8 cellular contexts compared by ENCODE assay signal in the genomic region with DNA sequence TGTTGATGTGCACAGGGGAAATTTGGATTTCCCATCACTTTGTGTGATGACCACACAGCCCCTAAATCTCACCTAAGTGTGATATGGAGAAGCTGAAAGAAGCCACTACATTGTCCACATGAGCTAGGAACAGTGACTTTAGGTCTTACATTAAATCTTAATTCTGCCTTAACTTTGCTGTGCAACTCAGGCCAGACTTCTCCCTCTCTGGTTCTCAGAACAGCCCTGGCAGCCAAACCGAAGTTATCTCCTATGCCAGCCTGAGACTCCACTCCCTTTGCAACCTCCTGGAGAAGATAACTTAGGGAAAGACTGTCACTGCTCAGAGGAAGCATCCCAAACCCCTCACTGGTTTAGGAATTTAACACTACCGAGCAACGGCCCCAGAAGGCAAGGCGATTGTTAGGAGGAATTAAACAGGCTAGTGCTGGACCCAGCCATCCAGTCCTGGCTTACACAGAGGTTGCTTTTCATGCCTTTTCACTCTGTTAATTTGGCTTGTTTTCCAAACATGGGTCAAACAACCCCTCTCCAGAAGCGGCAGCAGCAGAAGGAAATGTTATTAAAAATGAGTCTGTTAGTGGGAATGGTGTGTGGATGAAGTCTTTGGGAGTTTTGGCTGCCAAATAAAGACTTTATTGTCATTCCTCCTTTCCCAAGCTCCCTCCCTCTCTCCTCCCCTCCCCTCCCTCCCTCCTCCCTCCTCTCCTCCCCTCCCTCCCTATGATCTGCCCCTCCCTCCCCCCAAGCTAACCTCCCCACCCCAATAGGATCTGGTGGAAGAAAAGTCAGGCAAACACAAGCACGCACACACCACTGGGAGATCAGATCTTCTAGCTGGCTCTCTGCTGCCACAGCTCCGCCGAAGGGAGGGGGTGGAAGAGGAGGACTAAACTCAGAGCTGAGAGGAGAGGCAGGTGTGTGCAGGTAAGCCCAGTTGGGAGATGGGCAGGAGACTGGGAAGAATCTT. TPM values are rescaled to one million over a fixed set of nuclear protein-coding genes. Genes with fewer than 3 reads are reported as not detected.
A peak's percentile ranks its signal among the peaks of the same experiment; 100 is the strongest.
DNase-seq lines count a peak whose midpoint lies in the region; ATAC-seq and TF ChIP-seq lines count a peak whose summit lies in the region.

TSS of gene PRELP (plus strand) at position 795 of the 970 bp plus-strand sequence. CDS start 7,379 bp downstream, outside the sequence.

- peak within 1 kb of the TSS; percentile 15 for H3K9ac ChIP-seq in neural progenitor cell

- H3K79me2 ChIP-seq in neural progenitor cell (ENCODE audit: low read depth), result no peaks in the 10 kb centered on the region

- H3K27me3 ChIP-seq in neural progenitor cell, result no peaks in the 10 kb centered on the region

- H3K4me1 Mint-ChIP-seq in neural progenitor cell, result peaks cover 49% of the 10 kb centered on the region
- peaks cover 3% of the 10 kb centered on the region for H3K4me1 Mint-ChIP-seq in activated CD4-positive, alpha-beta T cell treated with anti-CD3 and anti-CD28 coated beads for 36 hours

- ATAC-seq in activated CD4-positive, alpha-beta T cell treated with anti-CD3 and anti-CD28 coated beads for 36 hours, result no peak

- H3K4me2 ChIP-seq in neural progenitor cell, result peak within 1 kb of the TSS; percentile 75

- CTCF ChIA-PET in activated CD4-positive, alpha-beta T cell treated with anti-CD3 and anti-CD28 coated beads for 36 hours (lab: Charles Lee), result interaction anchor here (0.6 to 1.0 kb wide), 4 partner anchors 134 to 1011 kb away, joined by 3 to 4 read pairs (median 3); no protein-coding TSS in a partner anchor

- POLR2A ChIA-PET in activated CD4-positive, alpha-beta T cell treated with anti-CD3 and anti-CD28 coated beads for 36 hours (lab: Charles Lee), result no interaction called here

- no peaks in the 10 kb centered on the region for H3K36me3 Mint-ChIP-seq in neural progenitor cell
- no peaks in the 10 kb centered on the region for H3K36me3 Mint-ChIP-seq in activated CD4-positive, alpha-beta T cell treated with anti-CD3 and anti-CD28 coated beads for 36 hours (ENCODE audit: low read depth)

- H3K9me3 Mint-ChIP-seq in neural progenitor cell, result no peaks in the 10 kb centered on the region
- H3K9me3 Mint-ChIP-seq in activated CD4-positive, alpha-beta T cell treated with anti-CD3 and anti-CD28 coated beads for 36 hours (ENCODE audit: low read depth), result no peaks in the 10 kb centered on the region

- no peak within 1 kb of the TSS for H3K4me3 ChIP-seq in fibroblast of the aortic adventitia (ENCODE audit: low read depth, low read length)
- peak within 1 kb of the TSS; percentile 23 for H3K4me3 ChIP-seq in neural progenitor cell

- no peaks in the 10 kb centered on the region for H4K20me1 ChIP-seq in neural progenitor cell (ENCODE audit: low read depth)

- H3K4me1 ChIP-seq in neural progenitor cell, result peaks cover 37% of the 10 kb centered on the region

- peak within 1 kb of the TSS; percentile 74 for H3K4me3 Mint-ChIP-seq in neural progenitor cell
- no peak within 1 kb of the TSS for H3K4me3 Mint-ChIP-seq in activated CD4-positive, alpha-beta T cell treated with anti-CD3 and anti-CD28 coated beads for 36 hours

- H3K27ac ChIP-seq in neural progenitor cell, result peak within 1 kb of the TSS; percentile 75

- peaks cover 10% of the 10 kb centered on the region for H3K27me3 Mint-ChIP-seq in neural progenitor cell (ENCODE audit: insufficient read depth, low read depth)
- peaks cover 9% of the 10 kb centered on the region for H3K27me3 Mint-ChIP-seq in activated CD4-positive, alpha-beta T cell treated with anti-CD3 and anti-CD28 coated beads for 36 hours

- no peaks in the 10 kb centered on the region for H3K36me3 ChIP-seq in neural progenitor cell

- peak; percentile 92 for DNase-seq in COLO829 (ENCODE audit: low spot score)
- DNase-seq in NCI-H2196 treated with DMSO at 0.1 percent for 48 hours (lab: John Stamatoyannopoulos, UW; ENCODE audit: unreplicated experiment), result peak; percentile 12
- peak; percentile 58 for DNase-seq in fibroblast of the aortic adventitia (ENCODE audit: low read depth)
- DNase-seq in neural progenitor cell (ENCODE audit: low spot score), result peak; percentile 79
- DNase-seq in RKO (ENCODE audit: low spot score), result no peak
- DNase-seq in activated CD4-positive, alpha-beta T cell treated with anti-CD3 and anti-CD28 coated beads for 36 hours, result no peak
- no peak for DNase-seq in NCI-H2029 (lab: John Stamatoyannopoulos, UW)
- DNase-seq in stimulated activated CD4-positive, alpha-beta T cell treated with anti-CD3 and anti-CD28 coated beads, Interleukin-4, amount 100 ng/mL, for 24 hours, result no peak

- TF ChIP-seq CTCF in fibroblast of the aortic adventitia (IDR thresholded peaks at IDR 0.05; ENCODE audit: insufficient read depth, low read length) (peak; percentile 5), neural progenitor cell (IDR thresholded peaks at IDR 0.05) (no peak)

- H3F3A ChIP-seq in neural progenitor cell (ENCODE audit: low read depth), result peaks cover 29% of the 10 kb centered on the region

- intact Hi-C loops in activated CD4-positive, alpha-beta T cell treated with anti-CD3 and anti-CD28 coated beads for 36 hours (cut with DNase I, micrococcal nuclease), result no loop called here

- H3K27ac Mint-ChIP-seq in neural progenitor cell, result peak within 1 kb of the TSS; percentile 87
- H3K27ac Mint-ChIP-seq in activated CD4-positive, alpha-beta T cell treated with anti-CD3 and anti-CD28 coated beads for 36 hours, result no peak within 1 kb of the TSS

- H3K9me3 ChIP-seq in neural progenitor cell (ENCODE audit: low read depth), result no peaks in the 10 kb centered on the region

- H2AFZ ChIP-seq in neural progenitor cell (replicated peaks), result peak within 1 kb of the TSS; percentile 91

RNA-seq across cellular contexts. Expression of gene PRELP, which starts in this region (rescaled TPM):
- total RNA-seq in fibroblast of the aortic adventitia (ENCODE audit: low replicate concordance) (1.4 and 3.7 TPM in 2 replicates), neural progenitor cell (ENCODE audit: low replicate concordance) (0.26 and 0.34 TPM in 2 replicates)
- total RNA-seq in activated CD4-positive, alpha-beta T cell treated with anti-CD3 and anti-CD28 coated beads for 36 hours, result not detected

Comparison
In these comparisons a context has a peak if more than half of its experiments do, and no peak if none do; other contexts are left out.
1. Peak in DNase-seq, H3K4me3 ChIP-seq, H3K27ac ChIP-seq, H3K9ac ChIP-seq and H3K4me2 ChIP-seq in neural progenitor cell; RNA of the gene not detected or under 1 TPM.
2. DNase-seq: peak in COLO829 (single experiment), NCI-H2196 treated with DMSO at 0.1 percent for 48 hours (single experiment) and fibroblast of the aortic adventitia (single experiment); none in RKO (single experiment), activated CD4-positive, alpha-beta T cell treated with anti-CD3 and anti-CD28 coated beads for 36 hours (single experiment), NCI-H2029 (single experiment) and stimulated activated CD4-positive, alpha-beta T cell treated with anti-CD3 and anti-CD28 coated beads, Interleukin-4, amount 100 ng/mL, for 24 hours (single experiment).